ENCODE assay signal across 8 cellular contexts in the genomic region with DNA sequence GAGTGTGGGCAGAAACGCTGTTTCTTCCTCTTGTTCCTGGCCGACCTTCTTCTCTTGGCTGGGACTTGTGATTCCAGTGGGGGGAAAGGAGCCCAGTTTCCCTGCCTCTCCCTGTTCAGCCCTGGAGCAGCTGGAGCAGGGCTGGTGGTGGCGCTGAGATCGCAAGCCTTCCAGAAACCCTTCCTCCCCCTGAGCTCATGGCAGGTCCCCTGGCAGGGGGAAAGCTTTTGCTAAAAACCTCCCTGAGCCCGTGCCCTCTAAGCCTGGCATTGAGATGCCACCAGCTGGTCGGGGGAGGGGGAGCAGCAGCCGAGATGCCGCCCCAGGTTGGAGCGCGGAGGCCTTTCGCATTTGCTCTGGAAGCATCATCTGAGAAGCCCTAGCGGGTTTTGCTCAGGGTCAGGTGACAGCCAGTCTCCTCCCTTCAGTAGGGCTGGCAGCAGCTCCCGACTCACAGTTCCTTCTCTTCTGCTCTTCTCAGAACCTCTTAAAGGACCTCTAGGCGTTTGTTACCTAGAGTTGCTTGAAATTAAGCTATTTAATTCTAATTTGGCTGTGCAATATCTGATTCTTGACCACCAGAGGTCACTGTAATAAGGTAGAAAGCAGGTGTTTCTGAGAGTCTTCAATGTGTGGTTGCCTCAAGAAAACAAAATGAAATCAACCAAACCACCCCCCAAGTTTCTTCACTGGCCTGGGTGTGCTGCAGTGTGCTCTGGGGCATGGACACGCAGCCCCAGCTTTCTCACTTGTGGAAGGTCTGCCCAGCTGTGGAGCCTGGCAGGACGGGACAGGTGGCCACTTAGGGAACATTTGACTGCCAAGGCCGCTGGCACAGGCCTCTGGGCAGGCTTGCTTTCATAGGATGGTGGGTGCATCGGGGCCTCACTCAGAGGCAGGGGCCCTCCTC.
DNase-seq lines count a peak whose midpoint lies in the region; ATAC-seq and TF ChIP-seq lines count a peak whose summit lies in the region.

No MANE protein-coding gene starts in this region.

- ATAC-seq in GM21576 (IDR thresholded peaks at IDR 0.05; ENCODE audit: unreplicated experiment) (no peak), GM18498 (IDR thresholded peaks at IDR 0.05; ENCODE audit: unreplicated experiment) (no peak)

- H3K4me3 ChIP-seq in colonic mucosa = no peak overlapping the region

- H3K27ac Mint-ChIP-seq in neural crest cell (ENCODE audit: unreplicated experiment) = no peak overlapping the region

- H3K9me3 ChIP-seq in colonic mucosa = no peaks in the 10 kb centered on the region

- no peaks in the 10 kb centered on the region for H3K9me3 Mint-ChIP-seq in neural crest cell

- peak; percentile 55 for DNase-seq in Ammon's horn (ENCODE audit: low spot score)
- peak; percentile 19 for DNase-seq in GM19238 (ENCODE audit: insufficient read length, low spot score)
- DNase-seq in NCI-H526 treated with DMSO at 0.1 percent for 48 hours (lab: John Stamatoyannopoulos, UW) = peak; percentile 36
- no peak for DNase-seq in colonic mucosa
- DNase-seq in neural crest cell (ENCODE audit: low read depth, low spot score) = no peak
- no peak for DNase-seq in OCI-M2 (lab: John Stamatoyannopoulos, UW; ENCODE audit: unreplicated experiment)

- no peaks in the 10 kb centered on the region for H3K36me3 ChIP-seq in colonic mucosa

- H3K9ac ChIP-seq in colonic mucosa (ENCODE audit: low read depth in 2 of 2, low read length in 2 of 2) = no peak overlapping the region

- no peaks in the 10 kb centered on the region for H3K4me1 ChIP-seq in colonic mucosa

- H3K4me3 Mint-ChIP-seq in neural crest cell = no peak overlapping the region

- H3K27me3 Mint-ChIP-seq in neural crest cell (ENCODE audit: low read depth) = peaks cover 16% of the 10 kb centered on the region

- H3K27me3 ChIP-seq in colonic mucosa = no peaks in the 10 kb centered on the region

- intact Hi-C loops in colonic mucosa (cut with DNase I) = loop anchor here (5.0 kb wide), 1 partner anchor 605 kb away; no protein-coding TSS in a partner anchor

- TF ChIP-seq CTCF in colonic mucosa (IDR thresholded peaks at IDR 0.05) = peak; percentile 45
- peak; percentile 76 for TF ChIP-seq CTCF in neural crest cell (conservative IDR thresholded peaks at IDR 0.05)

- no peaks in the 10 kb centered on the region for H3K4me1 Mint-ChIP-seq in neural crest cell

- no peaks in the 10 kb centered on the region for H3K36me3 Mint-ChIP-seq in neural crest cell (ENCODE audit: low read depth)

- no peak overlapping the region for H3K27ac ChIP-seq in colonic mucosa

Comparison
In these comparisons a context has a peak if more than half of its experiments do, and no peak if none do; other contexts are left out.
1. DNase-seq: peak in Ammon's horn (single experiment), GM19238 (single experiment) and NCI-H526 treated with DMSO at 0.1 percent for 48 hours (single experiment); none in colonic mucosa (single experiment), neural crest cell (single experiment) and OCI-M2 (single experiment).